ENCODE assay signal across 6 cellular contexts in the genomic region with DNA sequence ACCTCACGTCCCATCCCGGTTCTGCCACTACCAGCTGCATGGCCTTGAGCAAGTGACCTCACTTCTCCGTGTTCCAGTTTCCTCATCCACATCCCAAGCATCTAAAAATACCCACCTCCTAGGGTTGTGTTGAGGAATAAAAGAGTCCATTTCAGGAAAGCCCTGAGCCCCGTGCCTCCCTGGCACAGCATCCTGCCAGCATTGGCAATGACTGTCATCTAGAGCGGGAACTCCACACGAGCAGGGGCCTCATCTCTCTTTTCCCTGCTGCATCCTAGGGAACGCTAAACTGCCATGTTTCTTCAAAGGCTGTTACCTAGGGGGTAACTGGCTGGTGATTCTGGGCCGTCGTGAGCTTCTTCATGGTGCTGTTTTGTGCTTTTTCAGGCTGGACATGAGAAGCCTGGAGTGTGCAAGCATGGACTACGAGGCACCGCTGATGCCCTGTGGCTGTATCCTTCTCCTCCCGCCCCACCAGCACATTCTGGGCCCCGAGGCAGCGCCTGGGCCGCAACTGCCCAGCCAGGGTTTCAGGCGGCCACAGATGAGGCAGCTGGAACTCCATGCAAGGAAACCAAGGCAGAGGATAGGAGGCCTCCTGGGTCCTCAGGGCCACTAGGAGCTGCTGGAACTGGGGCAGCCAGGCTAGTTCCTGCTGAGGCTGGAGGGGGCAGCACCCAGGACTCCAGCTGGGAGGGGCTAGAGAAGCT.
"Had no signal": no experiment of that assay in that cellular context is flagged by ENCODE, and none has a peak within 500 bp of the region (broad histone marks: within the 10 kb centered on the region; RNA-seq: fewer than 3 reads in every experiment).

No MANE protein-coding gene starts in this region.

- H3K4me1 Mint-ChIP-seq: activated naive CD4-positive, alpha-beta T cell treated with anti-CD3 and anti-CD28 coated beads, Interleukin-2, amount 10 ng/mL, durations not matched to agents 7 days and 5 days; activated T-helper 17 cell treated with anti-CD3 and anti-CD28 coated beads, Interleukin-2, amount 50 U/mL, for 72 hours; immature natural killer cell had no signal

- H3K36me3 Mint-ChIP-seq: activated naive CD4-positive, alpha-beta T cell treated with anti-CD3 and anti-CD28 coated beads, Interleukin-2, amount 10 ng/mL, durations not matched to agents 7 days and 5 days had no signal

- H3K27ac Mint-ChIP-seq: activated naive CD4-positive, alpha-beta T cell treated with anti-CD3 and anti-CD28 coated beads, Interleukin-2, amount 10 ng/mL, durations not matched to agents 7 days and 5 days; activated T-helper 17 cell treated with anti-CD3 and anti-CD28 coated beads, Interleukin-2, amount 50 U/mL, for 72 hours; type B pancreatic cell had no signal

- H3K4me1 ChIP-seq: parathyroid adenoma had no signal

- DNase-seq: activated CD4-positive, alpha-beta T cell treated with anti-CD3 and anti-CD28 coated beads for 4 hours; activated naive CD4-positive, alpha-beta T cell treated with anti-CD3 and anti-CD28 coated beads, Interleukin-2, amount 10 ng/mL, durations not matched to agents 7 days and 5 days; immature natural killer cell had no signal

- H3K4me3 Mint-ChIP-seq: activated naive CD4-positive, alpha-beta T cell treated with anti-CD3 and anti-CD28 coated beads, Interleukin-2, amount 10 ng/mL, durations not matched to agents 7 days and 5 days; activated T-helper 17 cell treated with anti-CD3 and anti-CD28 coated beads, Interleukin-2, amount 50 U/mL, for 72 hours; immature natural killer cell; type B pancreatic cell had no signal

- H3K27me3 Mint-ChIP-seq: activated naive CD4-positive, alpha-beta T cell treated with anti-CD3 and anti-CD28 coated beads, Interleukin-2, amount 10 ng/mL, durations not matched to agents 7 days and 5 days; activated T-helper 17 cell treated with anti-CD3 and anti-CD28 coated beads, Interleukin-2, amount 50 U/mL, for 72 hours; type B pancreatic cell had no signal

- H3K9me3 Mint-ChIP-seq: activated naive CD4-positive, alpha-beta T cell treated with anti-CD3 and anti-CD28 coated beads, Interleukin-2, amount 10 ng/mL, durations not matched to agents 7 days and 5 days; activated T-helper 17 cell treated with anti-CD3 and anti-CD28 coated beads, Interleukin-2, amount 50 U/mL, for 72 hours; immature natural killer cell; type B pancreatic cell had no signal

- H3K27ac ChIP-seq: parathyroid adenoma had no signal
